ENCODE assay signal across 10 cellular contexts in genomic region chr6:5086294-5086890, GRCh38. TPM values are rescaled to one million over a fixed set of nuclear protein-coding genes. Genes with fewer than 3 reads are reported as not detected.
A peak's percentile ranks its signal among the peaks of the same experiment; 100 is the strongest.
DNase-seq lines count a peak whose midpoint lies in the region; ATAC-seq and TF ChIP-seq lines count a peak whose summit lies in the region.
"Had no signal": no experiment of that assay in that cellular context is flagged by ENCODE, and none has a peak within 500 bp of the region (broad histone marks: within the 10 kb centered on the region; RNA-seq: fewer than 3 reads in every experiment).

No MANE protein-coding gene starts in this region.

- H3K27ac ChIP-seq in iPS DF 6.9 (ENCODE audit: low read length) (no peak overlapping the region), prostate gland (no peak overlapping the region)
- H3K27ac ChIP-seq: neutrophil had no signal

- no peaks in the 10 kb centered on the region for H3K9me3 Mint-ChIP-seq in Caco-2 (ENCODE audit: unreplicated experiment)

- H3K36me3 ChIP-seq in Caco-2 (ENCODE audit: control insufficient read depth, insufficient read depth, low read length) (no peaks in the 10 kb centered on the region), iPS DF 6.9 (ENCODE audit: control insufficient read depth, insufficient read depth, low read length) (no peaks in the 10 kb centered on the region), prostate gland (no peaks in the 10 kb centered on the region)
- H3K36me3 ChIP-seq: neutrophil had no signal

- no peaks in the 10 kb centered on the region for H3K9me3 ChIP-seq in Caco-2
- H3K9me3 ChIP-seq in iPS DF 6.9 (ENCODE audit: control insufficient read depth, insufficient read depth, low read length) = no peaks in the 10 kb centered on the region
- H3K9me3 ChIP-seq in prostate gland = no peaks in the 10 kb centered on the region
- H3K9me3 ChIP-seq: neutrophil had no signal

- TF ChIP-seq CTCF in Caco-2 (IDR thresholded peaks at IDR 0.05; ENCODE audit: insufficient read depth in 1 of 2, low read depth in 1 of 2, low read length in 1 of 2, severe bottlenecking in 1 of 2, unreplicated experiment in 1 of 2) (no peak), WI38 (IDR thresholded peaks at IDR 0.05; ENCODE audit: low read depth, low read length) (no peak), prostate gland (IDR thresholded peaks at IDR 0.05) (no peak)

- CTCF ChIA-PET in Caco-2 (lab: Charles Lee) = no interaction called here

- POLR2A ChIA-PET in Caco-2 (lab: Charles Lee) = no interaction called here

- no peak for ATAC-seq in GM21528 (IDR thresholded peaks at IDR 0.05; ENCODE audit: low FRiP score, unreplicated experiment)

- H3K27ac Mint-ChIP-seq in Caco-2 (ENCODE audit: unreplicated experiment) = no peak overlapping the region
- H3K27ac Mint-ChIP-seq: activated CD8-positive, alpha-beta T cell treated with anti-CD3 and anti-CD28 coated beads, Interleukin-2, amount 10 ng/mL, durations not matched to agents 7 days and 5 days had no signal

- peak overlapping the region; percentile 68 for H3K4me3 ChIP-seq in Caco-2 (ENCODE audit: low read depth, low read length)
- peak overlapping the region; percentile 57 for H3K4me3 ChIP-seq in WI38 (ENCODE audit: low read depth, low read length)
- H3K4me3 ChIP-seq in iPS DF 6.9 (ENCODE audit: low read length) = peak overlapping the region; percentile 5; the same call in 1 of the 2 replicates
- peak overlapping the region; percentile 46 to 50 for H3K4me3 ChIP-seq in prostate gland

- DNase-seq in Caco-2 (no peak), iPS DF 6.9 (ENCODE audit: low read depth, low spot score) (no peak), prostate gland (ENCODE audit: low spot score) (no peak), AG08395 (ENCODE audit: low spot score) (no peak), NCI-H187 (lab: John Stamatoyannopoulos, UW) (no peak), superior temporal gyrus (ENCODE audit: extremely low spot score) (no peak)

- H3K27me3 ChIP-seq in Caco-2 (replicated peaks; ENCODE audit: control insufficient read depth, insufficient read depth, low read length) (no peaks in the 10 kb centered on the region), iPS DF 6.9 (ENCODE audit: control insufficient read depth, insufficient read depth, low read length) (peaks cover 37% of the 10 kb centered on the region), prostate gland (replicated peaks; ENCODE audit: insufficient read depth) (no peaks in the 10 kb centered on the region)

- intact Hi-C loops in Caco-2 (cut with micrococcal nuclease; ENCODE audit: unreplicated experiment) (no loop called here), prostate gland (cut with DNase I) (no loop called here)

- no TSS peak for BruUV-seq in Caco-2 (replicated peaks; lab: Mats Ljungman, UMichigan)

- H3K4me1 Mint-ChIP-seq in Caco-2 (ENCODE audit: low read depth, unreplicated experiment) = peaks cover 7% of the 10 kb centered on the region

- H3K27me3 Mint-ChIP-seq in Caco-2 (ENCODE audit: insufficient read depth, unreplicated experiment) = no peaks in the 10 kb centered on the region

- TF ChIP-seq POLR2A in prostate gland (IDR thresholded peaks at IDR 0.05) = no peak

- H3K4me1 ChIP-seq in Caco-2 (no peaks in the 10 kb centered on the region), iPS DF 6.9 (ENCODE audit: control insufficient read depth, insufficient read depth, low read length) (peaks cover 6% of the 10 kb centered on the region), prostate gland (replicated peaks) (no peaks in the 10 kb centered on the region)

- H3K4me3 Mint-ChIP-seq in Caco-2 (ENCODE audit: unreplicated experiment) = peak overlapping the region; percentile 83
- H3K4me3 Mint-ChIP-seq: activated CD8-positive, alpha-beta T cell treated with anti-CD3 and anti-CD28 coated beads, Interleukin-2, amount 10 ng/mL, durations not matched to agents 7 days and 5 days had no signal

- H3K36me3 Mint-ChIP-seq in Caco-2 (ENCODE audit: insufficient read depth, unreplicated experiment) = no peaks in the 10 kb centered on the region

- WGBS in iPS DF 6.9 (ENCODE audit: insufficient coverage, insufficient read length) = no CpG with 5 or more reads among the region's 56 CpGs
- WGBS in prostate gland = 36% methylated on average over 53 of the region's 56 CpGs

RNA-seq across cellular contexts. Expression of gene PPP1R3G, which starts 1.3 kb away (rescaled TPM):
- 0.14 and 0.18 TPM in 2 replicates for total RNA-seq in Caco-2 (2022)
- 1 to 10 TPM; 1.5 to 1.7 TPM for total RNA-seq in prostate gland

Comparison
In these comparisons a context has a peak if more than half of its experiments do, and no peak if none do; other contexts are left out.
1. H3K4me3 ChIP-seq: peak in every context shown above with its lines; median percentile 68 in Caco-2; 57 in WI38; 48 in prostate gland; 5 in iPS DF 6.9.